Comparison of ENCODE assay signal across 1 cellular context in the genomic region with DNA sequence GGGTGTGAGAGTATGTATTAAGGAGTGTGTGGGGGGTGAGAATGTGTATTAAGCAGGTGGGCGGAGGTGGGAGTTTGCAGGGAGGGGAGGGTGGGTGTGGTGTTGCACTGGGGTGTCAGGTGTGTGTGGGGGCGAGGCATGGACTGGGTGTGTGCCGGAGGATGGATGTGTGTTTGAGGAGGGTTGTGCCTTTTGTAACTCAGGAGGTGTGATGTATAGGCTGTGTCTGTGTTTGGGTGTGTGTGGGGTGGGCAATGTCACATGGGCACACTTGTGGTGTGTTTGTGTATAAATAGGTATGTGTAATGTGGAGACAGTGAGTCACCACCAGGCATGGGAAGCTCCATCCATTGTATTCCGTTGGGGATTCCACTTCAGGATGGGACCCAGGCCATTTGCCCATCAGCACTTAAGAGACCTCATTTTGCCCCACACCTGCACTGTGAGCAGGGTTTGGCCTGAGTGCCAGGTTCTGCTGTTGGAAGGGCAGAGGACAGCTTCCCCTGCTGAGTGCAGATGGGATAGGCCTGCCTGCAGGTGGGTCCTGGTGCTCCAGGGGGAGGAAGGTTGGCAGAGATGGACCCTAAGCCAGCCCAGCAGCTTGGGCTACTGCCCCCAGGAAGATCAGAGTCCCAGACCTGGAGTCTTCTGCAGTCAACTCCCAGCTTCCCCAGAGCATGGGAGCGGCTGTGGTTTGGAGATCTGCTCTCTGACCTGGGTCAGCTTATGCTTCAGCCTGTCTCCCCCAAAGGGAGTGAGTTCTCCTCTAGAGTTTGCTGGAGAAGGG.
TF ChIP-seq lines count a peak whose summit lies in the region.

No MANE protein-coding gene starts in this region.

TF ChIP-seq in WTC11, 78 proteins besides CTCF, POLR2A, EP300 and RAD21 (continued from another document):
- TF ChIP-seq, protein P1, sequence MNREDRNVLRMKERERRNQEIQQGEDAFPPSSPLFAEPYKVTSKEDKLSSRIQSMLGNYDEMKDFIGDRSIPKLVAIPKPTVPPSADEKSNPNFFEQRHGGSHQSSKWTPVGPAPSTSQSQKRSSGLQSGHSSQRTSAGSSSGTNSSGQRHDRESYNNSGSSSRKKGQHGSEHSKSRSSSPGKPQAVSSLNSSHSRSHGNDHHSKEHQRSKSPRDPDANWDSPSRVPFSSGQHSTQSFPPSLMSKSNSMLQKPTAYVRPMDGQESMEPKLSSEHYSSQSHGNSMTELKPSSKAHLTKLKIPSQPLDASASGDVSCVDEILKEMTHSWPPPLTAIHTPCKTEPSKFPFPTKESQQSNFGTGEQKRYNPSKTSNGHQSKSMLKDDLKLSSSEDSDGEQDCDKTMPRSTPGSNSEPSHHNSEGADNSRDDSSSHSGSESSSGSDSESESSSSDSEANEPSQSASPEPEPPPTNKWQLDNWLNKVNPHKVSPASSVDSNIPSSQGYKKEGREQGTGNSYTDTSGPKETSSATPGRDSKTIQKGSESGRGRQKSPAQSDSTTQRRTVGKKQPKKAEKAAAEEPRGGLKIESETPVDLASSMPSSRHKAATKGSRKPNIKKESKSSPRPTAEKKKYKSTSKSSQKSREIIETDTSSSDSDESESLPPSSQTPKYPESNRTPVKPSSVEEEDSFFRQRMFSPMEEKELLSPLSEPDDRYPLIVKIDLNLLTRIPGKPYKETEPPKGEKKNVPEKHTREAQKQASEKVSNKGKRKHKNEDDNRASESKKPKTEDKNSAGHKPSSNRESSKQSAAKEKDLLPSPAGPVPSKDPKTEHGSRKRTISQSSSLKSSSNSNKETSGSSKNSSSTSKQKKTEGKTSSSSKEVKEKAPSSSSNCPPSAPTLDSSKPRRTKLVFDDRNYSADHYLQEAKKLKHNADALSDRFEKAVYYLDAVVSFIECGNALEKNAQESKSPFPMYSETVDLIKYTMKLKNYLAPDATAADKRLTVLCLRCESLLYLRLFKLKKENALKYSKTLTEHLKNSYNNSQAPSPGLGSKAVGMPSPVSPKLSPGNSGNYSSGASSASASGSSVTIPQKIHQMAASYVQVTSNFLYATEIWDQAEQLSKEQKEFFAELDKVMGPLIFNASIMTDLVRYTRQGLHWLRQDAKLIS (CRISPR knock-in tag; IDR thresholded peaks at IDR 0.05; ENCODE audit: borderline replicate concordance): no peak
- TF ChIP-seq CREM (CRISPR knock-in tag; IDR thresholded peaks at IDR 0.05) (no peak), HMGA2 (CRISPR knock-in tag; IDR thresholded peaks at IDR 0.05) (no peak), TEAD1 (CRISPR knock-in tag; IDR thresholded peaks at IDR 0.05) (no peak), EMX1 (CRISPR knock-in tag; IDR thresholded peaks at IDR 0.05) (no peak), ZNF263 (CRISPR knock-in tag; IDR thresholded peaks at IDR 0.05; ENCODE audit: low read depth) (no peak), TCF7 (CRISPR knock-in tag; IDR thresholded peaks at IDR 0.05; ENCODE audit: low read depth) (no peak), GTF2I (CRISPR knock-in tag; conservative IDR thresholded peaks at IDR 0.05) (no peak), ZNF512 (CRISPR knock-in tag; IDR thresholded peaks at IDR 0.05; ENCODE audit: borderline replicate concordance) (no peak), ATF1 (CRISPR knock-in tag; IDR thresholded peaks at IDR 0.05) (no peak), USF2 (CRISPR knock-in tag; IDR thresholded peaks at IDR 0.05) (no peak)
- TF ChIP-seq, protein P2, sequence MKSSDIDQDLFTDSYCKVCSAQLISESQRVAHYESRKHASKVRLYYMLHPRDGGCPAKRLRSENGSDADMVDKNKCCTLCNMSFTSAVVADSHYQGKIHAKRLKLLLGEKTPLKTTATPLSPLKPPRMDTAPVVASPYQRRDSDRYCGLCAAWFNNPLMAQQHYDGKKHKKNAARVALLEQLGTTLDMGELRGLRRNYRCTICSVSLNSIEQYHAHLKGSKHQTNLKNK (CRISPR knock-in tag; IDR thresholded peaks at IDR 0.05): no peak
- TF ChIP-seq, protein P3, sequence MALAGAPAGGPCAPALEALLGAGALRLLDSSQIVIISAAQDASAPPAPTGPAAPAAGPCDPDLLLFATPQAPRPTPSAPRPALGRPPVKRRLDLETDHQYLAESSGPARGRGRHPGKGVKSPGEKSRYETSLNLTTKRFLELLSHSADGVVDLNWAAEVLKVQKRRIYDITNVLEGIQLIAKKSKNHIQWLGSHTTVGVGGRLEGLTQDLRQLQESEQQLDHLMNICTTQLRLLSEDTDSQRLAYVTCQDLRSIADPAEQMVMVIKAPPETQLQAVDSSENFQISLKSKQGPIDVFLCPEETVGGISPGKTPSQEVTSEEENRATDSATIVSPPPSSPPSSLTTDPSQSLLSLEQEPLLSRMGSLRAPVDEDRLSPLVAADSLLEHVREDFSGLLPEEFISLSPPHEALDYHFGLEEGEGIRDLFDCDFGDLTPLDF (CRISPR knock-in tag; IDR thresholded peaks at IDR 0.05): no peak
